Comparison of ENCODE assay signal across 1 cellular context in genomic region chr3:195668131-195668766, GRCh38. TPM values are rescaled to one million over a fixed set of nuclear protein-coding genes. Genes with fewer than 3 reads are reported as not detected.
"Had no signal": no experiment of that assay in that cellular context is flagged by ENCODE, and none has a peak within 500 bp of the region (broad histone marks: within the 10 kb centered on the region; RNA-seq: fewer than 3 reads in every experiment).

No MANE protein-coding gene starts in this region.

RNA-seq across cellular contexts. Expression of gene MUC20, which starts 52.5 kb away (rescaled TPM):
- total RNA-seq: dermis microvascular lymphatic vessel endothelial cell had no signal
